In the genomic region with DNA sequence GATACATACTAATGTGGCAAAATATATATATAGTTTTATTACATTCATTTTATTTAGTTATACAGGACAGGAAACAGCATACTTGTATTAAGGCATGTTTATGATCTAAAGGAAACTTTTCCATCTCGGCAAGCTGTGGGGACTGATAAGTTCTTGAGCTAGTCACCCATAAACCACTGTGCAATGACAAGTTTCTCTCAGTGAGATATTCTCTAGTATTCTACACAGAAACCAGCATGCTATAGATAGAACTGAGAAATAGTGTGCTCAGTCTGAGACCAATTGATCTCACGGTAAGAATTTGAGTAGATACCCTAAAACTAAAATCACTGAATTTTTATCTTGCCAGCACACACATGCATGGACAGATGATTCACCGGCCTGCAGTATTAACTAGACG, we compare ENCODE assay signal across 30 cellular contexts.
"Had no signal": no experiment of that assay in that cellular context is flagged by ENCODE, and none has a peak within 500 bp of the region (broad histone marks: within the 10 kb centered on the region; RNA-seq: fewer than 3 reads in every experiment).

No MANE protein-coding gene starts in this region.

- ATAC-seq: activated CD4-positive, alpha-beta T cell treated with anti-CD3 and anti-CD28 coated beads for 36 hours; activated CD8-positive, alpha-beta memory T cell treated with anti-CD3 and anti-CD28 coated beads, Interleukin-2, amount 10 ng/mL, durations not matched to agents 7 days and 5 days; activated CD8-positive, alpha-beta T cell treated with anti-CD3 and anti-CD28 coated beads, Interleukin-2, amount 10 ng/mL, durations not matched to agents 7 days and 5 days; activated naive CD8-positive, alpha-beta T cell treated with anti-CD3 and anti-CD28 coated beads, Interleukin-2, amount 50 U/mL, for 24 hours; body of pancreas; effector memory CD8-positive, alpha-beta T cell; foreskin keratinocyte; gastrocnemius medialis; heart left ventricle; T-helper 17 cell had no signal

- DNase-seq: activated CD4-positive, alpha-beta memory T cell treated with anti-CD3 and anti-CD28 coated beads for 36 hours; activated CD4-positive, alpha-beta T cell treated with anti-CD3 and anti-CD28 coated beads for 36 hours; activated CD4-positive, alpha-beta T cell treated with anti-CD3 and anti-CD28 coated beads, Interleukin-2, amount 10 ng/mL, durations not matched to agents 24 days and 14 days; activated CD4-positive, CD25-positive, alpha-beta regulatory T cell; activated CD4-positive, CD25-positive, alpha-beta regulatory T cell treated with anti-CD3 and anti-CD28 coated beads, Interleukin-2, amount 50 U/mL, for 72 hours; activated CD8-positive, alpha-beta memory T cell treated with anti-CD3 and anti-CD28 coated beads, Interleukin-2, amount 10 ng/mL, durations not matched to agents 7 days and 5 days; activated CD8-positive, alpha-beta memory T cell treated with anti-CD3 and anti-CD28 coated beads, Interleukin-2, amount 50 U/mL, for 4 hours; activated CD8-positive, alpha-beta T cell treated with anti-CD3 and anti-CD28 coated beads, Interleukin-2, amount 10 ng/mL, durations not matched to agents 7 days and 5 days; activated effector memory CD4-positive, alpha-beta T cell treated with anti-CD3 and anti-CD28 coated beads, Interleukin-2, amount 50 U/mL, for 16 hours; activated naive CD4-positive, alpha-beta T cell treated with anti-CD3 and anti-CD28 coated beads for 36 hours; activated naive CD8-positive, alpha-beta T cell treated with anti-CD3 and anti-CD28 coated beads for 36 hours; activated naive CD8-positive, alpha-beta T cell treated with anti-CD3 and anti-CD28 coated beads, Interleukin-2, amount 50 U/mL, for 24 hours; activated T-cell treated with anti-CD3 and anti-CD28 coated beads, Interleukin-2, amount 50 U/mL, for 1 hour; activated T-cell treated with anti-CD3 and anti-CD28 coated beads, Interleukin-2, amount 50 U/mL, for 48 hours; adrenal gland; amygdala; aorta; body of pancreas; caudate nucleus; cortex of kidney; dermis blood vessel endothelial cell; effector CD4-positive, alpha-beta T cell; effector memory CD8-positive, alpha-beta T cell; erythroblast; foreskin keratinocyte; gastrocnemius medialis; glutamatergic neuron; heart left ventricle; T-helper 17 cell; T1000 had no signal
